ENCODE assay signal across 8 cellular contexts in the genomic region with DNA sequence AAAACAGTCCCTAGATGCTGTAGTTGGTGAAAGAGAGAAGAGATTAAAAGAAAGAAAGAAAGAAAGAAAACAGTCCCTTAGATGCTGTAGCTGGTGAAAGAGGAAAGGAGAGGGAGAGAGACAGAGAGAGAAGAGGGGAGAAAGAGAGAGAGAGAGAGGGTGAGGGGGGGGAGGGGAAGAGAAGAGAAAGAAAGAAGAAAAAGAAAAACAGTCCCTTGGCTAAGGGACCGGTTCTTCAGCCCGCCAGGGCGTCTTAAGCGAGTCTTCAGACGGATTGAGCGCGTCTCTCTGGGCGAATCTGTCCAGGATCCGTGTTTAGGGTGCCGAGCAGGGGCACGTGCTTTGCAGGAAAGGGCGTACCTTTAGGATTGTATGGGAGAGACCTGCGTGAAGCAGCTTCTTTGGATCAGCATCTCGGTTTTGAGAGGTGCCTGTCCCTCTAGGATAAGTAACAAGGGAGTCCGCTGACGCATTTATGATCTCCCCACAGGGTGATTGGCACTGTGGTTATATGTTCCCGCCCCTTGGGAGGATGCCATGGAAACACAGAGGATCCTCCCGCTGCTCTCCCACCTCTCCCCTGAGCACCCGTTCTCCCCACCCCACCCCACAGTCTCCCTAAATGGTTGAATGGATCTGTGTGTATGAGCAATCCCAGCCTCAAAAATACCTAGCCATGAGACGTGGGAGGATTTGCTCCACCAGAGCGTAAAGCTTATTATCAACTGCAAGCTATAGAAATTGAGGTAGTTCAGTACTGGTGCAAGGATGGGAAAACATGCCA. TPM values are rescaled to one million over a fixed set of nuclear protein-coding genes. Genes with fewer than 3 reads are reported as not detected.
DNase-seq lines count a peak whose midpoint lies in the region; ATAC-seq and TF ChIP-seq lines count a peak whose summit lies in the region.

No MANE protein-coding gene starts in this region.

- intact Hi-C loops in Panc1 (cut with micrococcal nuclease; ENCODE audit: unreplicated experiment) (no loop called here), gastrocnemius medialis (cut with DNase I; ENCODE audit: low total_unique reads) (loop anchor here (2.0 to 5.0 kb wide), 5 partner anchors 37 to 1514 kb away; a partner anchor contains a TSS)

- peak; percentile 23 for ATAC-seq in HG03196 (IDR thresholded peaks at IDR 0.05; ENCODE audit: unreplicated experiment)
- no peak for ATAC-seq in Panc1
- ATAC-seq in gastrocnemius medialis, result no peak
- ATAC-seq in GM21576 (IDR thresholded peaks at IDR 0.05; ENCODE audit: unreplicated experiment), result no peak
- no peak for ATAC-seq in GM21786 (IDR thresholded peaks at IDR 0.05; ENCODE audit: unreplicated experiment)

- POLR2A ChIA-PET in Panc1 (lab: Charles Lee), result interaction anchor here (0.7 kb wide), 1 partner anchor 112 kb away, joined by 17 read pairs; no protein-coding TSS in a partner anchor

- H3K36me3 ChIP-seq in Panc1 (ENCODE audit: control insufficient read depth, insufficient read depth, low read length) (no peaks in the 10 kb centered on the region), gastrocnemius medialis (no peaks in the 10 kb centered on the region)

- peak overlapping the region; percentile 69 to 82 for H3K4me3 ChIP-seq in Panc1 (ENCODE audit: low read depth in 2 of 2, low read length in 2 of 2)
- H3K4me3 ChIP-seq in gastrocnemius medialis, result peak overlapping the region; percentile 68 to 92 (median 86)

- H3K4me1 ChIP-seq in Panc1 (ENCODE audit: control insufficient read depth, insufficient read depth, low read length), result peaks cover 14% of the 10 kb centered on the region
- peaks cover 0 to 3% of the 10 kb centered on the region in 2 donors for H3K4me1 ChIP-seq in gastrocnemius medialis

- TF ChIP-seq CTCF in Panc1 (IDR thresholded peaks at IDR 0.05) (no peak), gastrocnemius medialis (IDR thresholded peaks at IDR 0.05 in 4 of 5, conservative IDR thresholded peaks at IDR 0.05 in 1 of 5) (no peak)

- H3K9me3 ChIP-seq in Panc1 (ENCODE audit: control insufficient read depth, insufficient read depth, low read depth, low read length) (no peaks in the 10 kb centered on the region), gastrocnemius medialis (no peaks in the 10 kb centered on the region)

- TF ChIP-seq POLR2A in gastrocnemius medialis (IDR thresholded peaks at IDR 0.05), result no peak

- BruUV-seq in Panc1 (replicated peaks; lab: Mats Ljungman, UMichigan), result TSS peak; percentile 81

- peak overlapping the region; percentile 97 for H3K27ac ChIP-seq in Panc1 (ENCODE audit: low read length)
- H3K27ac ChIP-seq in gastrocnemius medialis, result peak overlapping the region; percentile 93 to 99 (median 97)

- peak; percentile 77 for DNase-seq in Daoy (ENCODE audit: low read depth)
- DNase-seq in Panc1 (ENCODE audit: low read depth, low spot score), result peak; percentile 41
- DNase-seq in brain pericyte (ENCODE audit: low read depth, low spot score), result peak; percentile 38
- DNase-seq in iPS-NIHi11 (ENCODE audit: low spot score), result peak; percentile 67
- peak in 1 of 2 donors; percentile 31 for DNase-seq in gastrocnemius medialis

- H3K27me3 ChIP-seq in Panc1 (ENCODE audit: control insufficient read depth, insufficient read depth, low read length) (no peaks in the 10 kb centered on the region), gastrocnemius medialis (no peaks in the 10 kb centered on the region)

- CTCF ChIA-PET in Panc1 (lab: Charles Lee), result interaction anchor here (0.5 to 1.4 kb wide), 4 partner anchors 34 to 305 kb away, joined by 3 to 10 read pairs (median 6); no protein-coding TSS in a partner anchor

- in situ Hi-C loops in Panc1 (cut with HindIII; ENCODE audit: low pct_unique_long_range_greater_than_20kb, low sequenced_read_pairs), result no loop called here
- in situ Hi-C loops in gastrocnemius medialis (cut with MboI; ENCODE audit: low sequenced_read_pairs in 4 of 4), result loop anchor here in 1 of 4 donors (25.0 kb wide), 1 partner anchor 219 kb away; a partner anchor contains a TSS

RNA-seq across cellular contexts. Expression of a gene that starts 16.7 kb away (rescaled TPM):
- not detected in 2 replicates for total RNA-seq in Daoy (2014; rRNA removed; shearing (Covaris generic))
- not detected for total RNA-seq in Panc1 (2021; ENCODE audit: unreplicated experiment)
- not detected for polyA plus RNA-seq in Panc1 (2012; ENCODE audit: insufficient read length)
- total RNA-seq in gastrocnemius medialis, result not detected

RNA-seq across cellular contexts. Expression of a gene that starts 16.8 kb away (rescaled TPM):
- 0.29 TPM in 1 of 2 replicates, not detected in the other for total RNA-seq in Daoy (2014; rRNA removed; shearing (Covaris generic))
- total RNA-seq in Panc1 (2021; ENCODE audit: unreplicated experiment) (not detected), gastrocnemius medialis (1 to 10 TPM; 1.2 to 2.6 (median 2.4) TPM)
- polyA plus RNA-seq in Panc1 (2012; ENCODE audit: insufficient read length), result not detected

RNA-seq across cellular contexts. Expression of a gene that starts 36.9 kb away (rescaled TPM):
- total RNA-seq in Daoy (2014; rRNA removed; shearing (Covaris generic)), result 3.2 TPM in 1 of 2 replicates, not detected in the other
- total RNA-seq in Panc1 (2021; ENCODE audit: unreplicated experiment) (0.54 TPM), gastrocnemius medialis (1 to 10 TPM in 3 of 4 donors, not detected in 1; 1.0 to 3.7 (median 2.1) TPM)
- 0.34 TPM for polyA plus RNA-seq in Panc1 (2012; ENCODE audit: insufficient read length)
